In genomic region chr3:29481249-29481648, GRCh38 we compare ENCODE assay signal across 27 cellular contexts.
"Had no signal": no experiment of that assay in that cellular context is flagged by ENCODE, and none has a peak within 500 bp of the region (broad histone marks: within the 10 kb centered on the region; RNA-seq: fewer than 3 reads in every experiment).

No MANE protein-coding gene starts in this region.

- H3K36me3 Mint-ChIP-seq: activated naive CD4-positive, alpha-beta T cell treated with anti-CD3 and anti-CD28 coated beads, Interleukin-2, amount 10 ng/mL, durations not matched to agents 7 days and 5 days; activated naive CD8-positive, alpha-beta T cell had no signal

- H3K4me3 ChIP-seq: body of pancreas, esophagus squamous epithelium had no signal

- H3K9me3 ChIP-seq: body of pancreas, esophagus squamous epithelium had no signal

- H3K4me1 Mint-ChIP-seq: activated CD4-positive, alpha-beta memory T cell treated with anti-CD3 and anti-CD28 coated beads, Interleukin-2, amount 10 ng/mL, durations not matched to agents 7 days and 5 days; activated CD4-positive, alpha-beta T cell treated with anti-CD3 and anti-CD28 coated beads, Interleukin-2, amount 10 ng/mL, durations not matched to agents 7 days and 5 days; activated naive CD4-positive, alpha-beta T cell treated with anti-CD3 and anti-CD28 coated beads, Interleukin-2, amount 10 ng/mL, durations not matched to agents 7 days and 5 days had no signal

- ATAC-seq: activated T-cell treated with anti-CD3 and anti-CD28 coated beads, Interleukin-2, amount 50 U/mL, for 72 hours; body of pancreas had no signal

- H3K4me3 Mint-ChIP-seq: activated CD4-positive, alpha-beta memory T cell treated with anti-CD3 and anti-CD28 coated beads, Interleukin-2, amount 10 ng/mL, durations not matched to agents 7 days and 5 days; activated CD4-positive, alpha-beta T cell treated with anti-CD3 and anti-CD28 coated beads, Interleukin-2, amount 10 ng/mL, durations not matched to agents 7 days and 5 days; activated naive CD4-positive, alpha-beta T cell treated with anti-CD3 and anti-CD28 coated beads, Interleukin-2, amount 10 ng/mL, durations not matched to agents 7 days and 5 days; activated naive CD8-positive, alpha-beta T cell; activated T-cell treated with anti-CD3 and anti-CD28 coated beads, Interleukin-2, amount 50 U/mL, for 24 hours; activated T-cell treated with anti-CD3 and anti-CD28 coated beads, Interleukin-2, amount 50 U/mL, for 72 hours had no signal

- H3K36me3 ChIP-seq: esophagus squamous epithelium had no signal

- DNase-seq: activated CD4-positive, alpha-beta memory T cell treated with anti-CD3 and anti-CD28 coated beads, Interleukin-2, amount 10 ng/mL, durations not matched to agents 7 days and 5 days; activated CD4-positive, alpha-beta T cell treated with anti-CD3 and anti-CD28 coated beads for 1 hour; activated CD4-positive, alpha-beta T cell treated with anti-CD3 and anti-CD28 coated beads for 4 hours; activated CD4-positive, alpha-beta T cell treated with anti-CD3 and anti-CD28 coated beads, Interleukin-2, amount 10 ng/mL, durations not matched to agents 7 days and 5 days; activated CD4-positive, alpha-beta T cell treated with anti-CD3 and anti-CD28 coated beads, Interleukin-2, amount 50 U/mL, for 4 hours; activated CD8-positive, alpha-beta memory T cell treated with anti-CD3 and anti-CD28 coated beads, Interleukin-2, amount 50 U/mL, for 48 hours; activated gamma-delta T cell; activated naive CD4-positive, alpha-beta T cell; activated naive CD4-positive, alpha-beta T cell treated with anti-CD3 and anti-CD28 coated beads, Interleukin-2, amount 10 ng/mL, durations not matched to agents 7 days and 5 days; activated T-cell treated with anti-CD3 and anti-CD28 coated beads for 4 hours; activated T-cell treated with anti-CD3 and anti-CD28 coated beads, Interleukin-2, amount 50 U/mL, for 24 hours; activated T-cell treated with anti-CD3 and anti-CD28 coated beads, Interleukin-2, amount 50 U/mL, for 72 hours; amniotic stem cell; anterior cingulate cortex; body of pancreas; caudate nucleus; cortex of kidney; effector CD8-positive, alpha-beta T cell; esophagus squamous epithelium; head of caudate nucleus; T-helper 2 cell had no signal

- H3K27me3 ChIP-seq: body of pancreas, esophagus squamous epithelium had no signal

- H3K27ac ChIP-seq: body of pancreas, epithelial cell of prostate, esophagus squamous epithelium had no signal

- H3K27me3 Mint-ChIP-seq: activated CD4-positive, alpha-beta memory T cell treated with anti-CD3 and anti-CD28 coated beads, Interleukin-2, amount 10 ng/mL, durations not matched to agents 7 days and 5 days; activated CD4-positive, alpha-beta T cell treated with anti-CD3 and anti-CD28 coated beads, Interleukin-2, amount 10 ng/mL, durations not matched to agents 7 days and 5 days; activated naive CD4-positive, alpha-beta T cell treated with anti-CD3 and anti-CD28 coated beads, Interleukin-2, amount 10 ng/mL, durations not matched to agents 7 days and 5 days; activated naive CD8-positive, alpha-beta T cell; activated T-cell treated with anti-CD3 and anti-CD28 coated beads, Interleukin-2, amount 50 U/mL, for 24 hours had no signal

- H3K27ac Mint-ChIP-seq: activated CD4-positive, alpha-beta memory T cell treated with anti-CD3 and anti-CD28 coated beads, Interleukin-2, amount 10 ng/mL, durations not matched to agents 7 days and 5 days; activated CD4-positive, alpha-beta T cell treated with anti-CD3 and anti-CD28 coated beads, Interleukin-2, amount 10 ng/mL, durations not matched to agents 7 days and 5 days; activated naive CD4-positive, alpha-beta T cell treated with anti-CD3 and anti-CD28 coated beads, Interleukin-2, amount 10 ng/mL, durations not matched to agents 7 days and 5 days; activated naive CD8-positive, alpha-beta T cell; activated T-cell treated with anti-CD3 and anti-CD28 coated beads, Interleukin-2, amount 50 U/mL, for 24 hours; activated T-cell treated with anti-CD3 and anti-CD28 coated beads, Interleukin-2, amount 50 U/mL, for 72 hours had no signal

- FAIRE-seq: colon, endometrium, endothelial cell of umbilical vein, frontal cortex had no signal

- H3K4me1 ChIP-seq: body of pancreas had no signal

- H3K9me3 Mint-ChIP-seq: activated CD4-positive, alpha-beta T cell treated with anti-CD3 and anti-CD28 coated beads, Interleukin-2, amount 10 ng/mL, durations not matched to agents 7 days and 5 days; activated naive CD4-positive, alpha-beta T cell treated with anti-CD3 and anti-CD28 coated beads, Interleukin-2, amount 10 ng/mL, durations not matched to agents 7 days and 5 days; activated T-cell treated with anti-CD3 and anti-CD28 coated beads, Interleukin-2, amount 50 U/mL, for 24 hours had no signal
